In the genomic region with DNA sequence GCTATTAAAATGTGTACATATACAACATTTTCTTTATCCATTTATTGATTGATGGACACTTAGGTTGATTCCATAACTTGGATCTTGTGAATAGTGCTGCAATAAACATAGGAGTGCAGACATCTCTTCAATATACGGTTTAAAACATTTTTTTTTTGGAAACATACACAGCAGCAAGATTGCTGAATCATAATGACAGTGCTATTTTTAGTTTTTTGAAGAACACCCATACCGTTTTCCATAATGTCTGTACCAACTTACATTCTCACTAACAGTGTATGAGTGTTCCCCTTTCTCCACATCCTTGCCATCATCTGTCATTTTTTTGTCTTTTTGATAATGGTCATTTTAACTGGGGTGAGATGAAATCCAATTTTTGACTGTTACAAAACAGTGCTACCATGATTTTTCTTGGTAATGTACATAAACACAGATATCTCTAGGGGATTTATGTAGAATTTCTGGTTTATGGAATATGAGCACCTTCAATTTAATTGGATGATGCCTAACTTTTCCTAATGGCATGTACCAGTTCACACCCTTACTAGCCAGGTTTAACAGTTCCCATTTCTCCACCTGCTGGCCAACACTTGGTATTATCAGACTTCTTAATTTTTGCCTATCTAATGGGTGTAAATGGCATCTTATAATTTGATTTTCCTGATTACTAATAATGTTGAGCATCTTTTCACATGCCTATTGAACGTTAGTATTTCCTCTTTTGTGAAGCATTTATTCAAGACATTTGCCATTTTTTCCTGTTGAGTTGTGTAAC, we compare ENCODE assay signal across 2 cellular contexts.
TF ChIP-seq lines count a peak whose summit lies in the region.

No MANE protein-coding gene starts in this region.

TF ChIP-seq in GM12878, 131 proteins besides CTCF, POLR2A, EP300 and RAD21:
- TF ChIP-seq SMC3 (IDR thresholded peaks at IDR 0.05; ENCODE audit: borderline replicate concordance, low read length) (peak; percentile 58), CHD2 (IDR thresholded peaks at IDR 0.05; ENCODE audit: borderline replicate concordance, low read depth, low read length) (no peak)

TF ChIP-seq in liver, 16 proteins besides CTCF, POLR2A, EP300 and RAD21:
- TF ChIP-seq JUND (IDR thresholded peaks at IDR 0.05) (no peak), FOXA1 (IDR thresholded peaks at IDR 0.05) (no peak), SP1 (IDR thresholded peaks at IDR 0.05) (no peak), HNF4A (conservative IDR thresholded peaks at IDR 0.05) (no peak), GABPA (IDR thresholded peaks at IDR 0.05 in 1 of 2, conservative IDR thresholded peaks at IDR 0.05 in 1 of 2) (no peak)
- TF ChIP-seq, protein P1, sequence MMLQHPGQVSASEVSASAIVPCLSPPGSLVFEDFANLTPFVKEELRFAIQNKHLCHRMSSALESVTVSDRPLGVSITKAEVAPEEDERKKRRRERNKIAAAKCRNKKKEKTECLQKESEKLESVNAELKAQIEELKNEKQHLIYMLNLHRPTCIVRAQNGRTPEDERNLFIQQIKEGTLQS (IDR thresholded peaks at IDR 0.05) = no peak
- TF ChIP-seq, protein P2, sequence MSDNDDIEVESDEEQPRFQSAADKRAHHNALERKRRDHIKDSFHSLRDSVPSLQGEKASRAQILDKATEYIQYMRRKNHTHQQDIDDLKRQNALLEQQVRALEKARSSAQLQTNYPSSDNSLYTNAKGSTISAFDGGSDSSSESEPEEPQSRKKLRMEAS (IDR thresholded peaks at IDR 0.05) = no peak
- TF ChIP-seq, protein P3, sequence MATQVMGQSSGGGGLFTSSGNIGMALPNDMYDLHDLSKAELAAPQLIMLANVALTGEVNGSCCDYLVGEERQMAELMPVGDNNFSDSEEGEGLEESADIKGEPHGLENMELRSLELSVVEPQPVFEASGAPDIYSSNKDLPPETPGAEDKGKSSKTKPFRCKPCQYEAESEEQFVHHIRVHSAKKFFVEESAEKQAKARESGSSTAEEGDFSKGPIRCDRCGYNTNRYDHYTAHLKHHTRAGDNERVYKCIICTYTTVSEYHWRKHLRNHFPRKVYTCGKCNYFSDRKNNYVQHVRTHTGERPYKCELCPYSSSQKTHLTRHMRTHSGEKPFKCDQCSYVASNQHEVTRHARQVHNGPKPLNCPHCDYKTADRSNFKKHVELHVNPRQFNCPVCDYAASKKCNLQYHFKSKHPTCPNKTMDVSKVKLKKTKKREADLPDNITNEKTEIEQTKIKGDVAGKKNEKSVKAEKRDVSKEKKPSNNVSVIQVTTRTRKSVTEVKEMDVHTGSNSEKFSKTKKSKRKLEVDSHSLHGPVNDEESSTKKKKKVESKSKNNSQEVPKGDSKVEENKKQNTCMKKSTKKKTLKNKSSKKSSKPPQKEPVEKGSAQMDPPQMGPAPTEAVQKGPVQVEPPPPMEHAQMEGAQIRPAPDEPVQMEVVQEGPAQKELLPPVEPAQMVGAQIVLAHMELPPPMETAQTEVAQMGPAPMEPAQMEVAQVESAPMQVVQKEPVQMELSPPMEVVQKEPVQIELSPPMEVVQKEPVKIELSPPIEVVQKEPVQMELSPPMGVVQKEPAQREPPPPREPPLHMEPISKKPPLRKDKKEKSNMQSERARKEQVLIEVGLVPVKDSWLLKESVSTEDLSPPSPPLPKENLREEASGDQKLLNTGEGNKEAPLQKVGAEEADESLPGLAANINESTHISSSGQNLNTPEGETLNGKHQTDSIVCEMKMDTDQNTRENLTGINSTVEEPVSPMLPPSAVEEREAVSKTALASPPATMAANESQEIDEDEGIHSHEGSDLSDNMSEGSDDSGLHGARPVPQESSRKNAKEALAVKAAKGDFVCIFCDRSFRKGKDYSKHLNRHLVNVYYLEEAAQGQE (IDR thresholded peaks at IDR 0.05) = no peak
